Comparison of ENCODE assay signal across 11 cellular contexts in genomic region chr5:175847503-175847902, GRCh38. TPM values are rescaled to one million over a fixed set of nuclear protein-coding genes. Genes with fewer than 3 reads are reported as not detected.
DNase-seq lines count a peak whose midpoint lies in the region; ATAC-seq and TF ChIP-seq lines count a peak whose summit lies in the region.
"Had no signal": no experiment of that assay in that cellular context is flagged by ENCODE, and none has a peak within 500 bp of the region (broad histone marks: within the 10 kb centered on the region; RNA-seq: fewer than 3 reads in every experiment).

No MANE protein-coding gene starts in this region.

- no peaks in the 10 kb centered on the region for H3K36me3 Mint-ChIP-seq in type B pancreatic cell
- no peaks in the 10 kb centered on the region for H3K36me3 Mint-ChIP-seq in activated naive CD4-positive, alpha-beta T cell treated with anti-CD3 and anti-CD28 coated beads, Interleukin-2, amount 10 ng/mL, durations not matched to agents 7 days and 5 days

- TF ChIP-seq CTCF in type B pancreatic cell (conservative IDR thresholded peaks at IDR 0.05) = peak; percentile 40

- CTCF ChIA-PET in activated naive CD4-positive, alpha-beta T cell treated with anti-CD3 and anti-CD28 coated beads, Interleukin-2, amount 10 ng/mL, durations not matched to agents 7 days and 5 days (lab: Charles Lee) = no interaction called here

- no peak for DNase-seq in stimulated activated naive CD8-positive, alpha-beta T cell treated with anti-CD3 and anti-CD28 coated beads, Interleukin-15, amount 100 ng/mL, for 72 hours
- no peak for DNase-seq in stimulated activated naive CD8-positive, alpha-beta T cell treated with anti-CD3 and anti-CD28 coated beads, Interleukin-15, Interleukin-2, amounts not matched to agents 100 U/mL and 50 U/mL, for 24 hours
- DNase-seq in NAMALWA (ENCODE audit: low spot score) (peak; percentile 18), ecto neural progenitor cell (ENCODE audit: low spot score) (peak; percentile 65), type B pancreatic cell (ENCODE audit: extremely low spot score, unreplicated experiment) (no peak), nucleus accumbens (lab: John Stamatoyannopoulos, UW) (no peak), NCI-H774 (lab: John Stamatoyannopoulos, UW) (no peak)
- DNase-seq in activated naive CD4-positive, alpha-beta T cell treated with anti-CD3 and anti-CD28 coated beads, Interleukin-2, amount 10 ng/mL, durations not matched to agents 7 days and 5 days = no peak
- DNase-seq: activated CD4-positive, alpha-beta T cell treated with anti-CD3 and anti-CD28 coated beads, Interleukin-2, amount 10 ng/mL, durations not matched to agents 24 days and 14 days; COR-L47; erythroblast had no signal

- peaks cover 15% of the 10 kb centered on the region for H3K27me3 Mint-ChIP-seq in stimulated activated naive CD8-positive, alpha-beta T cell treated with anti-CD3 and anti-CD28 coated beads, Interleukin-15, amount 100 ng/mL, for 72 hours
- no peaks in the 10 kb centered on the region for H3K27me3 Mint-ChIP-seq in type B pancreatic cell
- H3K27me3 Mint-ChIP-seq in activated naive CD4-positive, alpha-beta T cell treated with anti-CD3 and anti-CD28 coated beads, Interleukin-2, amount 10 ng/mL, durations not matched to agents 7 days and 5 days = peaks cover 43% of the 10 kb centered on the region

- H3K9me3 Mint-ChIP-seq in stimulated activated naive CD8-positive, alpha-beta T cell treated with anti-CD3 and anti-CD28 coated beads, Interleukin-15, amount 100 ng/mL, for 72 hours = no peaks in the 10 kb centered on the region
- no peaks in the 10 kb centered on the region for H3K9me3 Mint-ChIP-seq in type B pancreatic cell
- no peaks in the 10 kb centered on the region for H3K9me3 Mint-ChIP-seq in activated naive CD4-positive, alpha-beta T cell treated with anti-CD3 and anti-CD28 coated beads, Interleukin-2, amount 10 ng/mL, durations not matched to agents 7 days and 5 days
- H3K9me3 Mint-ChIP-seq: activated CD4-positive, alpha-beta T cell treated with anti-CD3 and anti-CD28 coated beads, Interleukin-2, amount 10 ng/mL, durations not matched to agents 24 days and 14 days had no signal

- peak; percentile 38 for ATAC-seq in stimulated activated naive CD8-positive, alpha-beta T cell treated with anti-CD3 and anti-CD28 coated beads, Interleukin-15, amount 100 ng/mL, for 72 hours
- no peak for ATAC-seq in stimulated activated naive CD8-positive, alpha-beta T cell treated with anti-CD3 and anti-CD28 coated beads, Interleukin-15, Interleukin-2, amounts not matched to agents 100 U/mL and 50 U/mL, for 24 hours

- no peaks in the 10 kb centered on the region for H3K4me1 Mint-ChIP-seq in stimulated activated naive CD8-positive, alpha-beta T cell treated with anti-CD3 and anti-CD28 coated beads, Interleukin-15, amount 100 ng/mL, for 72 hours
- H3K4me1 Mint-ChIP-seq in type B pancreatic cell (ENCODE audit: unreplicated experiment) = no peaks in the 10 kb centered on the region
- no peaks in the 10 kb centered on the region for H3K4me1 Mint-ChIP-seq in activated naive CD4-positive, alpha-beta T cell treated with anti-CD3 and anti-CD28 coated beads, Interleukin-2, amount 10 ng/mL, durations not matched to agents 7 days and 5 days
- H3K4me1 Mint-ChIP-seq: activated CD4-positive, alpha-beta T cell treated with anti-CD3 and anti-CD28 coated beads, Interleukin-2, amount 10 ng/mL, durations not matched to agents 24 days and 14 days had no signal

- no peak overlapping the region for H3K27ac Mint-ChIP-seq in stimulated activated naive CD8-positive, alpha-beta T cell treated with anti-CD3 and anti-CD28 coated beads, Interleukin-15, amount 100 ng/mL, for 72 hours
- H3K27ac Mint-ChIP-seq in type B pancreatic cell = no peak overlapping the region
- no peak overlapping the region for H3K27ac Mint-ChIP-seq in activated naive CD4-positive, alpha-beta T cell treated with anti-CD3 and anti-CD28 coated beads, Interleukin-2, amount 10 ng/mL, durations not matched to agents 7 days and 5 days
- H3K27ac Mint-ChIP-seq: activated CD4-positive, alpha-beta T cell treated with anti-CD3 and anti-CD28 coated beads, Interleukin-2, amount 10 ng/mL, durations not matched to agents 24 days and 14 days had no signal

- H3K4me3 Mint-ChIP-seq in stimulated activated naive CD8-positive, alpha-beta T cell treated with anti-CD3 and anti-CD28 coated beads, Interleukin-15, amount 100 ng/mL, for 72 hours = no peak overlapping the region
- no peak overlapping the region for H3K4me3 Mint-ChIP-seq in type B pancreatic cell
- H3K4me3 Mint-ChIP-seq in activated naive CD4-positive, alpha-beta T cell treated with anti-CD3 and anti-CD28 coated beads, Interleukin-2, amount 10 ng/mL, durations not matched to agents 7 days and 5 days = no peak overlapping the region
- H3K4me3 Mint-ChIP-seq: activated CD4-positive, alpha-beta T cell treated with anti-CD3 and anti-CD28 coated beads, Interleukin-2, amount 10 ng/mL, durations not matched to agents 24 days and 14 days had no signal

RNA-seq across cellular contexts. Expression of gene CPLX2, which starts 23.9 kb away (rescaled TPM):
- 2.4 and 5.5 TPM in 2 replicates for total RNA-seq in type B pancreatic cell (ENCODE audit: low replicate concordance)
- total RNA-seq: activated CD4-positive, alpha-beta T cell treated with anti-CD3 and anti-CD28 coated beads, Interleukin-2, amount 10 ng/mL, durations not matched to agents 24 days and 14 days had no signal

Comparison
In these comparisons a context has a peak if more than half of its experiments do, and no peak if none do; other contexts are left out.
1. DNase-seq: peak in NAMALWA (single experiment) and ecto neural progenitor cell (single experiment); none in stimulated activated naive CD8-positive, alpha-beta T cell treated with anti-CD3 and anti-CD28 coated beads, Interleukin-15, amount 100 ng/mL, for 72 hours (0 of 2), stimulated activated naive CD8-positive, alpha-beta T cell treated with anti-CD3 and anti-CD28 coated beads, Interleukin-15, Interleukin-2, amounts not matched to agents 100 U/mL and 50 U/mL, for 24 hours (single experiment), type B pancreatic cell (single experiment), nucleus accumbens (0 of 56), NCI-H774 (single experiment) and activated naive CD4-positive, alpha-beta T cell treated with anti-CD3 and anti-CD28 coated beads, Interleukin-2, amount 10 ng/mL, durations not matched to agents 7 days and 5 days (single experiment).